ENCODE assay signal across 1 cellular context in the genomic region with DNA sequence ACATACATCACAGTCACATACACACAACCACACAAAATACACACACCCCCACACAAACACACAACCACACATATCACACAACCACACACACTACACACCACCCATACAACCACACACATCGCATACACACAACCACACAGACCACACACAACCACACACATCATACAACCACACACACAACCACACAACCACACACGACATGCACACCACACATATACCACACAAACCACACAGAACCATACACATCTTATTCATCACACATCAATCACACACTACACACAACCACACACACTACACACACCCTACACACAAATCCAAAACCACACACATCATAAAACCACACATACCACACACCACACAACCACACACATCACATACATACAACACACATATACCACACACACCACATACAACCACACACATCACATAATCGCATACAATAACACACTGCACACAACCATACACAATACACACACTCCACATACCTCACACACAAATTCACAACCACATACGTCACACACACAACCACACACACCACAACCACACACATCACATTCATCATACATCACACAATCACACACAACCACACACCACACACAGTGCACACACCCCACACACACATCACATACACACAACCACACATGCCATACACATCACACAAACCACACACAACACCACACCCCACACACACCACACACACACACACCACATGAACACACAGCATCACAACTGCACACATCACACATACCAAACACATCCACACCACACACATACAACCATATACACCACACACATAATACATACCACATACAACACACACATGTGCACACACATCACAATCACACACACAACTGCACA.
TF ChIP-seq lines count a peak whose summit lies in the region.

No MANE protein-coding gene starts in this region.

TF ChIP-seq in GM12891, 5 proteins besides CTCF, POLR2A, EP300 and RAD21:
- TF ChIP-seq POLR2AphosphoS5 (IDR thresholded peaks at IDR 0.05; ENCODE audit: low read depth, low read length): no peak
- TF ChIP-seq SPI1 (IDR thresholded peaks at IDR 0.05; ENCODE audit: low read depth, low read length): no peak
- TF ChIP-seq TAF1 (IDR thresholded peaks at IDR 0.05; ENCODE audit: low read depth, low read length): no peak
- TF ChIP-seq POU2F2 (IDR thresholded peaks at IDR 0.05; ENCODE audit: low read depth, low read length): no peak
- TF ChIP-seq PAX5 (IDR thresholded peaks at IDR 0.05; ENCODE audit: insufficient read depth, low read length, severe bottlenecking): no peak
